In genomic region chr5:136132557-136133415, GRCh38 we compare ENCODE assay signal across 8 cellular contexts. TPM values are rescaled to one million over a fixed set of nuclear protein-coding genes. Genes with fewer than 3 reads are reported as not detected.
A peak's percentile ranks its signal among the peaks of the same experiment; 100 is the strongest.
DNase-seq lines count a peak whose midpoint lies in the region; ATAC-seq and TF ChIP-seq lines count a peak whose summit lies in the region.

TSS of gene SMAD5 (plus strand) at chr5:136132845. CDS start at chr5:136153761, 20,916 bp downstream.

- H3K9me3 ChIP-seq in AG04450 (ENCODE audit: control insufficient read depth, insufficient read depth, low read length), result no peaks in the 10 kb centered on the region

- DNase-seq in AG04450 (ENCODE audit: low read depth, low spot score) (peak; percentile 89), NCI-H2227 (lab: John Stamatoyannopoulos, UW; ENCODE audit: unreplicated experiment) (peak; percentile 95), iris pigment epithelial cell (ENCODE audit: low read depth) (peak; percentile 95)
- peak; percentile 16 for DNase-seq in activated CD4-positive, CD25-positive, alpha-beta regulatory T cell treated with anti-CD3 and anti-CD28 coated beads, Interleukin-2, amount 50 U/mL, for 16 hours (ENCODE audit: low read depth, low spot score)
- peak; percentile 63 for DNase-seq in central memory CD4-positive, alpha-beta T cell
- DNase-seq in stimulated activated CD4-positive, alpha-beta T cell treated with anti-CD3 and anti-CD28 coated beads, Interleukin-12 subunit alpha, Interleukin-12 subunit beta, amount 100 ng/mL, for 24 hours (ENCODE audit: low read depth in 2 of 2), result peak; percentile 12 to 56

- H3K27me3 ChIP-seq in AG04450 (ENCODE audit: control insufficient read depth, insufficient read depth, low read length), result peaks cover 8% of the 10 kb centered on the region

- H3K4me3 ChIP-seq in AG04450 (ENCODE audit: low read depth, low read length), result peak within 1 kb of the TSS; percentile 93

- no peak for TF ChIP-seq CTCF in AG04450 (IDR thresholded peaks at IDR 0.05; ENCODE audit: low read depth, low read length)

- POLR2A ChIA-PET in AG04450 (lab: Yijun Ruan, JAX), result interaction anchor here (0.7 to 1.9 kb wide), 5 partner anchors 9 to 104 kb away, joined by 3 to 7 read pairs (median 4); no protein-coding TSS in a partner anchor

- ATAC-seq in GM18870 (IDR thresholded peaks at IDR 0.05; ENCODE audit: unreplicated experiment), result peak; percentile 68
- ATAC-seq in HG03108 (IDR thresholded peaks at IDR 0.05; ENCODE audit: unreplicated experiment), result peak; percentile 91

- peak within 1 kb of the TSS; percentile 82 for H3K27ac ChIP-seq in AG04450 (ENCODE audit: low read depth, low read length)

- CTCF ChIA-PET in AG04450 (lab: Charles Lee), result interaction anchor here (0.7 to 3.0 kb wide), 6 partner anchors 8 to 187 kb away, joined by 3 to 14 read pairs (median 4); no protein-coding TSS in a partner anchor

RNA-seq across cellular contexts. Expression of gene SMAD5, which starts in this region (rescaled TPM):
- polyA plus RNA-seq in AG04450 (2011; rRNA removed), result 66.1 and 98.3 TPM in 2 replicates
- 92.8 and 163 TPM in 2 replicates for polyA minus RNA-seq in AG04450 (2011; rRNA and poly(A)+ RNA removed)

Comparison
In these comparisons a context has a peak if more than half of its experiments do, and no peak if none do; other contexts are left out.
1. Peak in every context shown above with its lines: DNase-seq, ATAC-seq, H3K4me3 ChIP-seq and H3K27ac ChIP-seq.
2. DNase-seq: peak in every context shown above with its lines; median percentile 95 in NCI-H2227; 95 in iris pigment epithelial cell; 89 in AG04450; 63 in central memory CD4-positive, alpha-beta T cell; 34 in stimulated activated CD4-positive, alpha-beta T cell treated with anti-CD3 and anti-CD28 coated beads, Interleukin-12 subunit alpha, Interleukin-12 subunit beta, amount 100 ng/mL, for 24 hours; 16 in activated CD4-positive, CD25-positive, alpha-beta regulatory T cell treated with anti-CD3 and anti-CD28 coated beads, Interleukin-2, amount 50 U/mL, for 16 hours.